In genomic region chr6:44226368-44227137, GRCh38 we compare ENCODE assay signal across 1 cellular context.
TF ChIP-seq lines count a peak whose summit lies in the region.

No MANE protein-coding gene starts in this region.

TF ChIP-seq in GM12878, 131 proteins besides CTCF, POLR2A, EP300 and RAD21:
- no peak for TF ChIP-seq RBBP5 (conservative IDR thresholded peaks at IDR 0.05)
- TF ChIP-seq REST (IDR thresholded peaks at IDR 0.05; ENCODE audit: low read depth, low read length), result no peak
- TF ChIP-seq SPI1 (IDR thresholded peaks at IDR 0.05; ENCODE audit: borderline replicate concordance, insufficient read depth, low read depth, low read length), result peak; percentile 43; the same call in 1 of the 2 replicates
- TF ChIP-seq NR2F1 (conservative IDR thresholded peaks at IDR 0.05), result peak; percentile 41; the same call in 1 of the 2 replicates
- TF ChIP-seq STAT1 (conservative IDR thresholded peaks at IDR 0.05), result no peak
- no peak for TF ChIP-seq E2F4 (IDR thresholded peaks at IDR 0.05; ENCODE audit: low read depth, low read length)
- no peak for TF ChIP-seq E4F1 (IDR thresholded peaks at IDR 0.05; ENCODE audit: borderline replicate concordance, partially characterized antibody)
TF ChIP-seq in GM12878: peak in this region for 2.
